In the genomic region with DNA sequence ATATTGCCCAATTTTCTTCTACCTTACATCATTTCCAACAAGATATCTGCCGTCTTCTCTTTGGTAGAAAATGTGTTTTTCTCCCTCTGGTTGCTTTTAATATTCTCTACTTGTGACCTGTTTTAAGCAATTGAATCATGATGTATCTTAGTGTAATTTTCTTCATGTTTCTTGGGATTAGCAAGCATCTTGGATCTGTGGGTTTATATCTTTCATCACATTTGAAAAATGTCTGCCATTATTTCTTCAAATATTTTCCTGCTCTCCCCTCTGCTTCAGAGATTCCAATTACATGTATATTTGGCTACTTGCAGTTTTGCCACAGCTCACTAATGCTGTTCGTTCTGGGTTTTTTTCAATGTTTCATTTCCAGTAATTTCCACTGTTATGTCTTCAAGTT, we compare ENCODE assay signal across 4 cellular contexts.
A peak's percentile ranks its signal among the peaks of the same experiment; 100 is the strongest.
TF ChIP-seq lines count a peak whose summit lies in the region.

No MANE protein-coding gene starts in this region.

TF ChIP-seq in HCT116, 20 proteins besides CTCF, POLR2A, EP300 and RAD21:
- TF ChIP-seq, protein P1, sequence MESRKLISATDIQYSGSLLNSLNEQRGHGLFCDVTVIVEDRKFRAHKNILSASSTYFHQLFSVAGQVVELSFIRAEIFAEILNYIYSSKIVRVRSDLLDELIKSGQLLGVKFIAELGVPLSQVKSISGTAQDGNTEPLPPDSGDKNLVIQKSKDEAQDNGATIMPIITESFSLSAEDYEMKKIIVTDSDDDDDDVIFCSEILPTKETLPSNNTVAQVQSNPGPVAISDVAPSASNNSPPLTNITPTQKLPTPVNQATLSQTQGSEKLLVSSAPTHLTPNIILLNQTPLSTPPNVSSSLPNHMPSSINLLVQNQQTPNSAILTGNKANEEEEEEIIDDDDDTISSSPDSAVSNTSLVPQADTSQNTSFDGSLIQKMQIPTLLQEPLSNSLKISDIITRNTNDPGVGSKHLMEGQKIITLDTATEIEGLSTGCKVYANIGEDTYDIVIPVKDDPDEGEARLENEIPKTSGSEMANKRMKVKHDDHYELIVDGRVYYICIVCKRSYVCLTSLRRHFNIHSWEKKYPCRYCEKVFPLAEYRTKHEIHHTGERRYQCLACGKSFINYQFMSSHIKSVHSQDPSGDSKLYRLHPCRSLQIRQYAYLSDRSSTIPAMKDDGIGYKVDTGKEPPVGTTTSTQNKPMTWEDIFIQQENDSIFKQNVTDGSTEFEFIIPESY (IDR thresholded peaks at IDR 0.05; ENCODE audit: extremely low read depth, insufficient replicate concordance, low read length), result no peak
- no peak for TF ChIP-seq CEBPB (IDR thresholded peaks at IDR 0.05; ENCODE audit: low read depth)
- TF ChIP-seq ZFX (IDR thresholded peaks at IDR 0.05), result no peak
- no peak for TF ChIP-seq JUND (IDR thresholded peaks at IDR 0.05)
- no peak for TF ChIP-seq ELF1 (IDR thresholded peaks at IDR 0.05; ENCODE audit: borderline replicate concordance, low read depth)
- no peak for TF ChIP-seq SP1 (IDR thresholded peaks at IDR 0.05; ENCODE audit: low read depth)
- TF ChIP-seq CBX3 (IDR thresholded peaks at IDR 0.05; ENCODE audit: low read depth), result peak; percentile 42; the same call in 1 of the 2 replicates
- no peak for TF ChIP-seq ZNF274 (IDR thresholded peaks at IDR 0.05; ENCODE audit: low read depth, low read length)

TF ChIP-seq in HEK293, 187 proteins besides CTCF, POLR2A, EP300 and RAD21:
- TF ChIP-seq ZNF544 (tag by site-specific recombination; IDR thresholded peaks at IDR 0.05) (no peak), ZNF335 (tag by site-specific recombination; conservative IDR thresholded peaks at IDR 0.05) (no peak), YY2 (tag by site-specific recombination; IDR thresholded peaks at IDR 0.05) (no peak), ZNF558 (tag by site-specific recombination; IDR thresholded peaks at IDR 0.05) (peak; percentile 100), EGR2 (tag by site-specific recombination; IDR thresholded peaks at IDR 0.05; ENCODE audit: low read depth) (no peak), ZNF610 (tag by site-specific recombination; IDR thresholded peaks at IDR 0.05; ENCODE audit: borderline replicate concordance) (peak; percentile 39; the same call in 1 of the 2 replicates), ZNF629 (tag by site-specific recombination; IDR thresholded peaks at IDR 0.05) (no peak), ZNF302 (tag by site-specific recombination; IDR thresholded peaks at IDR 0.05; ENCODE audit: low read depth) (no peak)

TF ChIP-seq in WTC11, 78 proteins besides CTCF, POLR2A, EP300 and RAD21:
- TF ChIP-seq ESRRA (CRISPR knock-in tag; IDR thresholded peaks at IDR 0.05; ENCODE audit: borderline replicate concordance), result no peak
- TF ChIP-seq, protein P2, sequence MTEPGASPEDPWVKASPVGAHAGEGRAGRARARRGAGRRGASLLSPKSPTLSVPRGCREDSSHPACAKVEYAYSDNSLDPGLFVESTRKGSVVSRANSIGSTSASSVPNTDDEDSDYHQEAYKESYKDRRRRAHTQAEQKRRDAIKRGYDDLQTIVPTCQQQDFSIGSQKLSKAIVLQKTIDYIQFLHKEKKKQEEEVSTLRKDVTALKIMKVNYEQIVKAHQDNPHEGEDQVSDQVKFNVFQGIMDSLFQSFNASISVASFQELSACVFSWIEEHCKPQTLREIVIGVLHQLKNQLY (CRISPR knock-in tag; IDR thresholded peaks at IDR 0.05), result no peak
- TF ChIP-seq ZNF317 (CRISPR knock-in tag; IDR thresholded peaks at IDR 0.05; ENCODE audit: borderline replicate concordance, low read depth), result peak; percentile 72; the same call in 1 of the 2 replicates

TF ChIP-seq in K562, 482 proteins besides CTCF, POLR2A, EP300 and RAD21:
- TF ChIP-seq L3MBTL2 (IDR thresholded peaks at IDR 0.05) (no peak), SP2 (IDR thresholded peaks at IDR 0.05; ENCODE audit: extremely low read depth, low read depth, low read length, poor library complexity, severe bottlenecking) (no peak), CBX3 (IDR thresholded peaks at IDR 0.05; ENCODE audit: borderline replicate concordance in 1 of 2, low read length in 2 of 2) (peak in 1 of 2 experiments; percentile 67; a peak in 2 of 3 replicates), PHTF2 (CRISPR knock-in tag; IDR thresholded peaks at IDR 0.05) (no peak), CEBPG (CRISPR knock-in tag; IDR thresholded peaks at IDR 0.05) (no peak), CEBPG (tag; conservative IDR thresholded peaks at IDR 0.05 in 1 of 2, IDR thresholded peaks at IDR 0.05 in 1 of 2) (0 out of 4 replicates have a peak, but pooled peaks of 1 of the 2 experiments have one; percentile 24), TRIM28 (IDR thresholded peaks at IDR 0.05) (peak; percentile 47; the same call in 1 of the 2 replicates), NR1H2 (CRISPR knock-in tag; IDR thresholded peaks at IDR 0.05) (no peak)
